ENCODE assay signal across 7 cellular contexts in genomic region chr12:56103066-56103711, GRCh38. TPM values are rescaled to one million over a fixed set of nuclear protein-coding genes. Genes with fewer than 3 reads are reported as not detected.
DNase-seq lines count a peak whose midpoint lies in the region; ATAC-seq and TF ChIP-seq lines count a peak whose summit lies in the region.
"Had no signal": no experiment of that assay in that cellular context is flagged by ENCODE, and none has a peak within 500 bp of the region (broad histone marks: within the 10 kb centered on the region; RNA-seq: fewer than 3 reads in every experiment).

No MANE protein-coding gene starts in this region.

- H3K4me2 ChIP-seq in PC-9 = peak overlapping the region; percentile 82

- POLR2A ChIA-PET in A673 (lab: Charles Lee; ENCODE audit: low non-redundant PET) (no interaction called here), PC-9 (lab: Charles Lee; ENCODE audit: unreplicated experiment) (no interaction called here)

- H3K4me1 ChIP-seq in A673 (ENCODE audit: insufficient read depth, low read length, poor library complexity, severe bottlenecking) (peaks cover 11% of the 10 kb centered on the region), PC-9 (replicated peaks; ENCODE audit: insufficient read depth) (peaks cover 25% of the 10 kb centered on the region)

- DNase-seq in A673 (ENCODE audit: low spot score) (no peak), PC-9 (no peak)

- BruUV-seq in A673 (replicated peaks; lab: Mats Ljungman, UMichigan) (no TSS peak), PC-9 (replicated peaks; lab: Mats Ljungman, UMichigan) (no TSS peak)

- ATAC-seq in GM18873 (IDR thresholded peaks at IDR 0.05; ENCODE audit: low FRiP score, unreplicated experiment) = no peak
- ATAC-seq in HG03460 (IDR thresholded peaks at IDR 0.05; ENCODE audit: unreplicated experiment) = no peak
- no peak for ATAC-seq in HG02870 (IDR thresholded peaks at IDR 0.05; ENCODE audit: unreplicated experiment)

- H3K4me3 ChIP-seq in A673 (ENCODE audit: low read depth, low read length, poor library complexity, severe bottlenecking) = peak overlapping the region; percentile 87
- H3K4me3 ChIP-seq in PC-9 = peak overlapping the region; percentile 97
- peak overlapping the region; percentile 74; the same call in 1 of the 2 replicates for H3K4me3 ChIP-seq in iPS-18c (ENCODE audit: insufficient read depth, low read depth, low read length)

- no peaks in the 10 kb centered on the region for H3K9me2 ChIP-seq in PC-9 (ENCODE audit: insufficient read depth)

- TF ChIP-seq CTCF in A673 (conservative IDR thresholded peaks at IDR 0.05; ENCODE audit: low read depth, low read length) (no peak), PC-9 (conservative IDR thresholded peaks at IDR 0.05) (no peak)

- H3K9me3 ChIP-seq in A673 (ENCODE audit: low read depth, low read length, poor library complexity, severe bottlenecking) (no peaks in the 10 kb centered on the region), PC-9 (ENCODE audit: insufficient read depth, low read depth) (no peaks in the 10 kb centered on the region), iPS-18c (ENCODE audit: control insufficient read depth, insufficient read depth, low read length) (no peaks in the 10 kb centered on the region)

- H3K27me3 ChIP-seq in A673 (replicated peaks; ENCODE audit: insufficient read depth, low read depth, low read length, poor library complexity) = no peaks in the 10 kb centered on the region
- H3K27me3 ChIP-seq in PC-9 (ENCODE audit: insufficient read depth, low read depth) = no peaks in the 10 kb centered on the region

- peaks cover 38% of the 10 kb centered on the region for H3K79me2 ChIP-seq in PC-9 (ENCODE audit: low read depth)

- intact Hi-C loops in A673 (cut with micrococcal nuclease; ENCODE audit: unreplicated experiment) (no loop called here), PC-9 (cut with micrococcal nuclease; ENCODE audit: unreplicated experiment) (no loop called here)

- peak overlapping the region; percentile 46; the same call in 1 of the 2 replicates for H2AFZ ChIP-seq in PC-9

- CTCF ChIA-PET in A673 (lab: Charles Lee) = no interaction called here
- CTCF ChIA-PET in PC-9 (lab: Charles Lee) = no interaction called here

- peaks cover 58% of the 10 kb centered on the region for H3F3A ChIP-seq in PC-9 (ENCODE audit: insufficient read depth, low read depth)

- H4K20me1 ChIP-seq in PC-9 (ENCODE audit: insufficient read depth) = peaks cover 15% of the 10 kb centered on the region

- peaks cover 24% of the 10 kb centered on the region for H3K36me3 ChIP-seq in A673 (ENCODE audit: insufficient read depth, low read length, poor library complexity, severe bottlenecking)
- peaks cover 25% of the 10 kb centered on the region for H3K36me3 ChIP-seq in PC-9 (ENCODE audit: low read depth)

- H3K27ac ChIP-seq in A673 (ENCODE audit: low read depth, low read length, poor library complexity, severe bottlenecking) (peak overlapping the region; percentile 94), PC-9 (peak overlapping the region; percentile 50)

RNA-seq across cellular contexts. Expression of gene PA2G4, which starts 1.2 kb away (rescaled TPM):
- total RNA-seq in A673 (2021) = 302 and 327 TPM in 2 replicates
- total RNA-seq in PC-9 (2021) = 120 and 159 TPM in 2 replicates

RNA-seq across cellular contexts. Expression of gene RPL41, which starts 13.2 kb away (rescaled TPM):
- total RNA-seq in A673 (2021) (3,332 and 3,475 TPM in 2 replicates), PC-9 (2021) (3,423 and 4,460 TPM in 2 replicates)

RNA-seq across cellular contexts. Expression of gene ZC3H10, which starts 14.9 kb away (rescaled TPM):
- 11.8 and 14.4 TPM in 2 replicates for total RNA-seq in A673 (2021)
- 4.4 and 6.5 TPM in 2 replicates for total RNA-seq in PC-9 (2021)

RNA-seq across cellular contexts. Expression of gene ERBB3, which starts 23.2 kb away (rescaled TPM):
- total RNA-seq in A673 (2021) (0.70 and 2.0 TPM in 2 replicates), PC-9 (2021) (127 and 145 TPM in 2 replicates)
- total RNA-seq: glomerular endothelial cell had no signal

RNA-seq across cellular contexts. Expression of gene ESYT1, which starts 24.9 kb away (rescaled TPM):
- total RNA-seq in A673 (2021) (90.0 and 107 TPM in 2 replicates), PC-9 (2021) (46.1 and 52.2 TPM in 2 replicates)
